In genomic region chr15:43042885-43043284, GRCh38 we compare ENCODE assay signal across 27 cellular contexts.
"Had no signal": no experiment of that assay in that cellular context is flagged by ENCODE, and none has a peak within 500 bp of the region (broad histone marks: within the 10 kb centered on the region; RNA-seq: fewer than 3 reads in every experiment).

No MANE protein-coding gene starts in this region.

- FAIRE-seq: urothelium cell line had no signal

- H3K27ac ChIP-seq: stomach, suprapubic skin, thoracic aorta, thyroid gland, tibial artery, tibial nerve, transverse colon, upper lobe of left lung, upper lobe of right lung, uterus, vagina had no signal

- H3K9me3 ChIP-seq: stomach, suprapubic skin, testis, thoracic aorta, thyroid gland, tibial artery, tibial nerve, transverse colon, upper lobe of left lung, upper lobe of right lung, uterus, vagina had no signal

- H3K36me3 ChIP-seq: uterus had no signal

- ATAC-seq: stimulated activated effector memory CD8-positive, alpha-beta T cell treated with anti-CD3 and anti-CD28 coated beads, Interleukin-12 subunit alpha, Interleukin-12 subunit beta, amount 100 ng/mL, for 72 hours; stimulated activated memory B cell treated with anti-CD40 and anti-IgM and Interleukin-4, amounts not matched to agents 10 μg/mL and 1 μg/mL and 100 μg/mL, for 72 hours; stimulated activated naive B cell treated with anti-CD40 and anti-IgM and Interleukin-4, amounts not matched to agents 10 μg/mL and 1 μg/mL and 100 μg/mL, for 72 hours; stimulated activated naive CD8-positive, alpha-beta T cell treated with anti-CD3 and anti-CD28 coated beads, Interleukin-15, amount 100 ng/mL, for 72 hours; stimulated activated naive CD8-positive, alpha-beta T cell treated with anti-CD3 and anti-CD28 coated beads, Interleukin-15, Interleukin-2, amounts not matched to agents 100 U/mL and 50 U/mL, for 24 hours; upper lobe of right lung had no signal

- H3K4me3 ChIP-seq: stomach, suprapubic skin, testis, thoracic aorta, thyroid gland, tibial artery, tibial nerve, transverse colon, upper lobe of left lung, upper lobe of right lung, uterus, vagina had no signal

- DNase-seq: stimulated activated CD4-positive, alpha-beta T cell treated with anti-CD3 and anti-CD28 coated beads, Interleukin-2, amount 100 ng/mL, for 48 hours; stimulated activated CD4-positive, alpha-beta T cell treated with anti-CD3 and anti-CD28 coated beads, Interleukin-4, amount 100 ng/mL, for 1 hour; stimulated activated CD4-positive, alpha-beta T cell treated with anti-CD3 and anti-CD28 coated beads, Interleukin-4, amount 100 ng/mL, for 24 hours; stimulated activated CD4-positive, alpha-beta T cell treated with anti-CD3 and anti-CD28 coated beads, Interleukin-4, amount 100 ng/mL, for 4 hours; stimulated activated CD8-positive, alpha-beta memory T cell treated with anti-CD3 and anti-CD28 coated beads, Interleukin-4, amount 100 ng/mL, for 48 hours; stimulated activated naive B cell treated with anti-CD40 and anti-IgM and Interleukin-4, amounts not matched to agents 10 μg/mL and 1 μg/mL and 100 μg/mL, for 72 hours; stimulated activated naive CD4-positive, alpha-beta T cell; stimulated activated naive CD4-positive, alpha-beta T cell treated with Interleukin-2 at 50 U/mL for 16 hours; stimulated activated naive CD8-positive, alpha-beta T cell treated with anti-CD3 and anti-CD28 coated beads, Interleukin-15, amount 100 ng/mL, for 72 hours; stimulated activated naive CD8-positive, alpha-beta T cell treated with anti-CD3 and anti-CD28 coated beads, Interleukin-15, Interleukin-2, amounts not matched to agents 100 U/mL and 50 U/mL, for 24 hours; stomach; substantia nigra; testis; thyroid gland; tibial artery; transverse colon; trophoblast cell; upper lobe of left lung; upper lobe of right lung; uterus had no signal

- H3K4me1 ChIP-seq: stomach, suprapubic skin, thyroid gland, tibial artery, tibial nerve, transverse colon, upper lobe of left lung, upper lobe of right lung, uterus, vagina had no signal

- H3K27me3 ChIP-seq: stomach, suprapubic skin, testis, thyroid gland, tibial artery, tibial nerve, transverse colon, upper lobe of left lung, upper lobe of right lung, uterus, vagina had no signal
